30 cellular contexts compared by ENCODE assay signal in genomic region chr22:25911243-25911972, GRCh38.
"Had no signal": no experiment of that assay in that cellular context is flagged by ENCODE, and none has a peak within 500 bp of the region (broad histone marks: within the 10 kb centered on the region; RNA-seq: fewer than 3 reads in every experiment).

No MANE protein-coding gene starts in this region.

- H3K4me1 ChIP-seq: ascending aorta, breast epithelium, esophagus muscularis mucosa, foreskin keratinocyte, gastrocnemius medialis had no signal

- H3K27me3 ChIP-seq: ascending aorta, foreskin keratinocyte, gastrocnemius medialis had no signal

- H3K36me3 ChIP-seq: breast epithelium had no signal

- H3K27ac Mint-ChIP-seq: activated CD4-positive, alpha-beta memory T cell treated with anti-CD3 and anti-CD28 coated beads for 36 hours; activated CD4-positive, alpha-beta T cell treated with anti-CD3 and anti-CD28 coated beads for 36 hours; activated CD4-positive, alpha-beta T cell treated with anti-CD3 and anti-CD28 coated beads, Interleukin-2, amount 10 ng/mL, durations not matched to agents 24 days and 14 days; activated CD8-positive, alpha-beta memory T cell treated with anti-CD3 and anti-CD28 coated beads, Interleukin-2, amount 10 ng/mL, durations not matched to agents 7 days and 5 days; activated CD8-positive, alpha-beta T cell treated with anti-CD3 and anti-CD28 coated beads, Interleukin-2, amount 10 ng/mL, durations not matched to agents 7 days and 5 days; activated naive CD4-positive, alpha-beta T cell treated with anti-CD3 and anti-CD28 coated beads for 36 hours; activated naive CD4-positive, alpha-beta T cell treated with anti-CD3 and anti-CD28 coated beads, Interleukin-2, amount 50 U/mL, for 72 hours; activated naive CD8-positive, alpha-beta T cell treated with anti-CD3 and anti-CD28 coated beads, Interleukin-2, amount 10 ng/mL, durations not matched to agents 7 days and 5 days; activated T-helper 1 cell treated with anti-CD3 and anti-CD28 coated beads, Interleukin-12 subunit alpha, Interleukin-12 subunit beta, Interleukin-2, Interleukin-4 antibody, amounts not matched to agents 30 ng/mL and 10 ng/mL and 1 ng/mL, durations not matched to agents 14 hours and 24 hours and 36 hours; activated T-helper 2 cell treated with anti-CD3 and anti-CD28 coated beads, Interferon-gamma antibody, Interleukin-2, Interleukin-4, amounts not matched to agents 10 μg/mL and 5 μg/mL and 100 μg/mL, durations not matched to agents 14 hours and 24 hours and 36 hours; brain; effector memory CD8-positive, alpha-beta T cell had no signal

- DNase-seq: activated CD4-positive, alpha-beta memory T cell treated with anti-CD3 and anti-CD28 coated beads for 36 hours; activated CD4-positive, alpha-beta T cell treated with anti-CD3 and anti-CD28 coated beads for 36 hours; activated CD4-positive, alpha-beta T cell treated with anti-CD3 and anti-CD28 coated beads, Interleukin-2, amount 10 ng/mL, durations not matched to agents 24 days and 14 days; activated CD4-positive, CD25-positive, alpha-beta regulatory T cell; activated CD4-positive, CD25-positive, alpha-beta regulatory T cell treated with anti-CD3 and anti-CD28 coated beads, Interleukin-2, amount 50 U/mL, for 72 hours; activated CD8-positive, alpha-beta memory T cell treated with anti-CD3 and anti-CD28 coated beads, Interleukin-2, amount 10 ng/mL, durations not matched to agents 7 days and 5 days; activated CD8-positive, alpha-beta memory T cell treated with anti-CD3 and anti-CD28 coated beads, Interleukin-2, amount 50 U/mL, for 4 hours; activated CD8-positive, alpha-beta T cell treated with anti-CD3 and anti-CD28 coated beads, Interleukin-2, amount 10 ng/mL, durations not matched to agents 7 days and 5 days; activated effector memory CD4-positive, alpha-beta T cell treated with anti-CD3 and anti-CD28 coated beads, Interleukin-2, amount 50 U/mL, for 16 hours; activated naive CD4-positive, alpha-beta T cell treated with anti-CD3 and anti-CD28 coated beads for 36 hours; activated naive CD8-positive, alpha-beta T cell treated with anti-CD3 and anti-CD28 coated beads, Interleukin-2, amount 10 ng/mL, durations not matched to agents 7 days and 5 days; activated T-cell treated with anti-CD3 and anti-CD28 coated beads, Interleukin-2, amount 50 U/mL, for 1 hour; activated T-cell treated with anti-CD3 and anti-CD28 coated beads, Interleukin-2, amount 50 U/mL, for 48 hours; caudate nucleus; cortex of kidney; dermis blood vessel endothelial cell; effector CD4-positive, alpha-beta T cell; effector memory CD8-positive, alpha-beta T cell; erythroblast; foreskin keratinocyte; gastrocnemius medialis; glutamatergic neuron; T-helper 2 cell had no signal

- H3K9me3 ChIP-seq: ascending aorta, breast epithelium, esophagus muscularis mucosa, gastrocnemius medialis had no signal

- H3K4me3 Mint-ChIP-seq: activated CD4-positive, alpha-beta memory T cell treated with anti-CD3 and anti-CD28 coated beads for 36 hours; activated CD4-positive, alpha-beta T cell treated with anti-CD3 and anti-CD28 coated beads for 36 hours; activated CD4-positive, alpha-beta T cell treated with anti-CD3 and anti-CD28 coated beads, Interleukin-2, amount 10 ng/mL, durations not matched to agents 24 days and 14 days; activated CD8-positive, alpha-beta memory T cell treated with anti-CD3 and anti-CD28 coated beads, Interleukin-2, amount 10 ng/mL, durations not matched to agents 7 days and 5 days; activated CD8-positive, alpha-beta T cell treated with anti-CD3 and anti-CD28 coated beads, Interleukin-2, amount 10 ng/mL, durations not matched to agents 7 days and 5 days; activated naive CD4-positive, alpha-beta T cell treated with anti-CD3 and anti-CD28 coated beads for 36 hours; activated naive CD8-positive, alpha-beta T cell treated with anti-CD3 and anti-CD28 coated beads, Interleukin-2, amount 10 ng/mL, durations not matched to agents 7 days and 5 days; activated T-helper 1 cell treated with anti-CD3 and anti-CD28 coated beads, Interleukin-12 subunit alpha, Interleukin-12 subunit beta, Interleukin-2, Interleukin-4 antibody, amounts not matched to agents 30 ng/mL and 10 ng/mL and 1 ng/mL, durations not matched to agents 14 hours and 24 hours and 36 hours; brain; effector memory CD8-positive, alpha-beta T cell had no signal

- ATAC-seq: activated CD4-positive, alpha-beta T cell treated with anti-CD3 and anti-CD28 coated beads for 36 hours; activated CD8-positive, alpha-beta memory T cell treated with anti-CD3 and anti-CD28 coated beads, Interleukin-2, amount 10 ng/mL, durations not matched to agents 7 days and 5 days; activated CD8-positive, alpha-beta T cell treated with anti-CD3 and anti-CD28 coated beads, Interleukin-2, amount 10 ng/mL, durations not matched to agents 7 days and 5 days; activated naive CD4-positive, alpha-beta T cell treated with anti-CD3 and anti-CD28 coated beads, Interleukin-2, amount 50 U/mL, for 72 hours; effector memory CD8-positive, alpha-beta T cell; foreskin keratinocyte; gastrocnemius medialis had no signal

- H3K9me3 Mint-ChIP-seq: activated CD4-positive, alpha-beta T cell treated with anti-CD3 and anti-CD28 coated beads, Interleukin-2, amount 10 ng/mL, durations not matched to agents 24 days and 14 days; activated T-helper 1 cell treated with anti-CD3 and anti-CD28 coated beads, Interleukin-12 subunit alpha, Interleukin-12 subunit beta, Interleukin-2, Interleukin-4 antibody, amounts not matched to agents 30 ng/mL and 10 ng/mL and 1 ng/mL, durations not matched to agents 14 hours and 24 hours and 36 hours; effector memory CD8-positive, alpha-beta T cell had no signal

- H3K4me3 ChIP-seq: ascending aorta, breast epithelium, esophagus muscularis mucosa, gastrocnemius medialis had no signal

- H3K36me3 Mint-ChIP-seq: activated CD4-positive, alpha-beta memory T cell treated with anti-CD3 and anti-CD28 coated beads for 36 hours; activated CD8-positive, alpha-beta memory T cell treated with anti-CD3 and anti-CD28 coated beads, Interleukin-2, amount 10 ng/mL, durations not matched to agents 7 days and 5 days; activated naive CD4-positive, alpha-beta T cell treated with anti-CD3 and anti-CD28 coated beads, Interleukin-2, amount 50 U/mL, for 72 hours; activated naive CD8-positive, alpha-beta T cell treated with anti-CD3 and anti-CD28 coated beads, Interleukin-2, amount 10 ng/mL, durations not matched to agents 7 days and 5 days; brain had no signal

- H3K4me1 Mint-ChIP-seq: activated CD4-positive, alpha-beta T cell treated with anti-CD3 and anti-CD28 coated beads for 36 hours; activated CD4-positive, alpha-beta T cell treated with anti-CD3 and anti-CD28 coated beads, Interleukin-2, amount 10 ng/mL, durations not matched to agents 24 days and 14 days; activated CD8-positive, alpha-beta memory T cell treated with anti-CD3 and anti-CD28 coated beads, Interleukin-2, amount 10 ng/mL, durations not matched to agents 7 days and 5 days; activated naive CD8-positive, alpha-beta T cell treated with anti-CD3 and anti-CD28 coated beads, Interleukin-2, amount 10 ng/mL, durations not matched to agents 7 days and 5 days had no signal

- H3K27ac ChIP-seq: ascending aorta, breast epithelium, esophagus muscularis mucosa, foreskin keratinocyte, gastrocnemius medialis had no signal
